ENCODE assay signal across 18 cellular contexts in genomic region chr2:74488643-74489481, GRCh38. TPM values are rescaled to one million over a fixed set of nuclear protein-coding genes. Genes with fewer than 3 reads are reported as not detected.
DNase-seq lines count a peak whose midpoint lies in the region; ATAC-seq lines count a peak whose summit lies in the region.
"Had no signal": no experiment of that assay in that cellular context is flagged by ENCODE, and none has a peak within 500 bp of the region (broad histone marks: within the 10 kb centered on the region; RNA-seq: fewer than 3 reads in every experiment).

No MANE protein-coding gene starts in this region.

- H3K4me1 Mint-ChIP-seq in central memory CD8-positive, alpha-beta T cell: peaks cover 17% of the 10 kb centered on the region

- no peak for ATAC-seq in central memory CD8-positive, alpha-beta T cell (replicated peaks; ENCODE audit: extremely low read depth, poor library complexity, severe bottlenecking)
- ATAC-seq: activated CD4-positive, alpha-beta T cell treated with anti-CD3 and anti-CD28 coated beads for 36 hours; CD8-positive, alpha-beta T cell; GM12878; left ventricle myocardium superior; Right ventricle myocardium inferior; stimulated activated naive CD8-positive, alpha-beta T cell treated with anti-CD3 and anti-CD28 coated beads, Interleukin-15, amount 100 ng/mL, for 72 hours had no signal

- DNase-seq in NCI-H82 (lab: John Stamatoyannopoulos, UW) (peak; percentile 92), mucosa of gallbladder (ENCODE audit: low spot score) (peak; percentile 71), NCI-H1417 (lab: John Stamatoyannopoulos, UW) (no peak), iPS-NIHi7 (ENCODE audit: extremely low spot score) (no peak)
- no peak for DNase-seq in central memory CD8-positive, alpha-beta T cell (ENCODE audit: low spot score in 2 of 2)
- DNase-seq: activated CD4-positive, alpha-beta T cell treated with anti-CD3 and anti-CD28 coated beads for 36 hours; CD8-positive, alpha-beta T cell; head of caudate nucleus; left ventricle myocardium superior; MG63; NCI-H146; stimulated activated CD4-positive, alpha-beta T cell treated with anti-CD3 and anti-CD28 coated beads, Interleukin-4, amount 100 ng/mL, for 4 hours; stimulated activated naive CD8-positive, alpha-beta T cell treated with anti-CD3 and anti-CD28 coated beads, Interleukin-15, amount 100 ng/mL, for 72 hours had no signal

- no peak overlapping the region for H3K4me3 Mint-ChIP-seq in central memory CD8-positive, alpha-beta T cell
- H3K4me3 Mint-ChIP-seq: activated CD4-positive, alpha-beta T cell treated with anti-CD3 and anti-CD28 coated beads for 36 hours; activated T-helper 1 cell treated with anti-CD3 and anti-CD28 coated beads, Interleukin-12 subunit alpha, Interleukin-12 subunit beta, Interleukin-2, Interleukin-4 antibody, amounts not matched to agents 30 ng/mL and 10 ng/mL and 1 ng/mL, durations not matched to agents 14 hours and 24 hours and 36 hours; CD8-positive, alpha-beta T cell; stimulated activated naive CD8-positive, alpha-beta T cell treated with anti-CD3 and anti-CD28 coated beads, Interleukin-15, amount 100 ng/mL, for 72 hours had no signal

- H3K27ac Mint-ChIP-seq in central memory CD8-positive, alpha-beta T cell (ENCODE audit: low read depth): peak overlapping the region; percentile 10
- H3K27ac Mint-ChIP-seq: activated CD4-positive, alpha-beta T cell treated with anti-CD3 and anti-CD28 coated beads for 36 hours; activated T-helper 1 cell treated with anti-CD3 and anti-CD28 coated beads, Interleukin-12 subunit alpha, Interleukin-12 subunit beta, Interleukin-2, Interleukin-4 antibody, amounts not matched to agents 30 ng/mL and 10 ng/mL and 1 ng/mL, durations not matched to agents 14 hours and 24 hours and 36 hours; CD8-positive, alpha-beta T cell; IgD-negative memory B cell had no signal

- H3K27me3 Mint-ChIP-seq in central memory CD8-positive, alpha-beta T cell: no peaks in the 10 kb centered on the region
- H3K27me3 Mint-ChIP-seq: activated CD4-positive, alpha-beta T cell treated with anti-CD3 and anti-CD28 coated beads for 36 hours; IgD-negative memory B cell; stimulated activated naive CD8-positive, alpha-beta T cell treated with anti-CD3 and anti-CD28 coated beads, Interleukin-15, amount 100 ng/mL, for 72 hours had no signal

- peaks cover 27% of the 10 kb centered on the region for H3K36me3 Mint-ChIP-seq in central memory CD8-positive, alpha-beta T cell (ENCODE audit: insufficient read depth)

- H3K9me3 Mint-ChIP-seq in central memory CD8-positive, alpha-beta T cell: no peaks in the 10 kb centered on the region
- H3K9me3 Mint-ChIP-seq: activated T-helper 1 cell treated with anti-CD3 and anti-CD28 coated beads, Interleukin-12 subunit alpha, Interleukin-12 subunit beta, Interleukin-2, Interleukin-4 antibody, amounts not matched to agents 30 ng/mL and 10 ng/mL and 1 ng/mL, durations not matched to agents 14 hours and 24 hours and 36 hours; brain; CD8-positive, alpha-beta T cell; IgD-negative memory B cell; stimulated activated naive CD8-positive, alpha-beta T cell treated with anti-CD3 and anti-CD28 coated beads, Interleukin-15, amount 100 ng/mL, for 72 hours had no signal

RNA-seq across cellular contexts. Expression of gene TTC31, which starts 6.0 kb away (rescaled TPM):
- total RNA-seq in mucosa of gallbladder: 41.0 TPM

RNA-seq across cellular contexts. Expression of gene CCDC142, which starts 6.1 kb away (rescaled TPM):
- total RNA-seq in mucosa of gallbladder: 26.5 TPM

RNA-seq across cellular contexts. Expression of gene LBX2, which starts 10.5 kb away (rescaled TPM):
- total RNA-seq in mucosa of gallbladder: 3.3 TPM
- total RNA-seq: CD8-positive, alpha-beta T cell had no signal

RNA-seq across cellular contexts. Expression of gene MRPL53, which starts 16.4 kb away (rescaled TPM):
- total RNA-seq in mucosa of gallbladder: 80.9 TPM

RNA-seq across cellular contexts. Expression of gene PCGF1, which starts 18.6 kb away (rescaled TPM):
- total RNA-seq in mucosa of gallbladder: 35.3 TPM

Comparison
In these comparisons a context has a peak if more than half of its experiments do, and no peak if none do; other contexts are left out.
1. DNase-seq: peak in NCI-H82 (single experiment) and mucosa of gallbladder (single experiment); none in central memory CD8-positive, alpha-beta T cell (0 of 2), NCI-H1417 (0 of 3) and iPS-NIHi7 (single experiment).